ENCODE assay signal across 1 cellular context in the genomic region with DNA sequence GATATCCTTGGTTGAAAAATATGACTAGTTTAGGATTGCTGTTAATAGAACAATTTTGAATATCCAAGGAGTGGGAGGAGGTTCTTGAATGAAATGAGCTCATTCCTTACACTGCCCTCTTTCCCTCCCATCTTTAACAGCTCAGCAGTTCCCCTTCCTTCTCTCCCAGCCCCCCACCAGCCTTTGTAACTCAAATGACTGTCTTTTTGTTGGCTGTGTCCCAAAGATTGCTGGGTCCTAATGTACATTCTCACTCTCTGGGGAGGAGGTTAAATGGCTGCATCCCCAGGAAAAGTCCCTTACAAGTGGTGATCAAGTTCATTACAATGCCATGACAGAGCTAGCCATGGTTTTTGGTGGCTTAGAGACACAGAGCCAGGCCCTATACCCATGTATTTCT.
TF ChIP-seq lines count a peak whose summit lies in the region.

No MANE protein-coding gene starts in this region.

TF ChIP-seq in GM23338, 12 proteins besides CTCF, POLR2A, EP300 and RAD21:
- TF ChIP-seq, protein P1, sequence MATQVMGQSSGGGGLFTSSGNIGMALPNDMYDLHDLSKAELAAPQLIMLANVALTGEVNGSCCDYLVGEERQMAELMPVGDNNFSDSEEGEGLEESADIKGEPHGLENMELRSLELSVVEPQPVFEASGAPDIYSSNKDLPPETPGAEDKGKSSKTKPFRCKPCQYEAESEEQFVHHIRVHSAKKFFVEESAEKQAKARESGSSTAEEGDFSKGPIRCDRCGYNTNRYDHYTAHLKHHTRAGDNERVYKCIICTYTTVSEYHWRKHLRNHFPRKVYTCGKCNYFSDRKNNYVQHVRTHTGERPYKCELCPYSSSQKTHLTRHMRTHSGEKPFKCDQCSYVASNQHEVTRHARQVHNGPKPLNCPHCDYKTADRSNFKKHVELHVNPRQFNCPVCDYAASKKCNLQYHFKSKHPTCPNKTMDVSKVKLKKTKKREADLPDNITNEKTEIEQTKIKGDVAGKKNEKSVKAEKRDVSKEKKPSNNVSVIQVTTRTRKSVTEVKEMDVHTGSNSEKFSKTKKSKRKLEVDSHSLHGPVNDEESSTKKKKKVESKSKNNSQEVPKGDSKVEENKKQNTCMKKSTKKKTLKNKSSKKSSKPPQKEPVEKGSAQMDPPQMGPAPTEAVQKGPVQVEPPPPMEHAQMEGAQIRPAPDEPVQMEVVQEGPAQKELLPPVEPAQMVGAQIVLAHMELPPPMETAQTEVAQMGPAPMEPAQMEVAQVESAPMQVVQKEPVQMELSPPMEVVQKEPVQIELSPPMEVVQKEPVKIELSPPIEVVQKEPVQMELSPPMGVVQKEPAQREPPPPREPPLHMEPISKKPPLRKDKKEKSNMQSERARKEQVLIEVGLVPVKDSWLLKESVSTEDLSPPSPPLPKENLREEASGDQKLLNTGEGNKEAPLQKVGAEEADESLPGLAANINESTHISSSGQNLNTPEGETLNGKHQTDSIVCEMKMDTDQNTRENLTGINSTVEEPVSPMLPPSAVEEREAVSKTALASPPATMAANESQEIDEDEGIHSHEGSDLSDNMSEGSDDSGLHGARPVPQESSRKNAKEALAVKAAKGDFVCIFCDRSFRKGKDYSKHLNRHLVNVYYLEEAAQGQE (IDR thresholded peaks at IDR 0.05; ENCODE audit: unreplicated experiment): no peak
- TF ChIP-seq EZH2phosphoT487 (IDR thresholded peaks at IDR 0.05; ENCODE audit: unreplicated experiment) (no peak), JUNB (IDR thresholded peaks at IDR 0.05; ENCODE audit: unreplicated experiment) (no peak)
- TF ChIP-seq, protein P2, sequence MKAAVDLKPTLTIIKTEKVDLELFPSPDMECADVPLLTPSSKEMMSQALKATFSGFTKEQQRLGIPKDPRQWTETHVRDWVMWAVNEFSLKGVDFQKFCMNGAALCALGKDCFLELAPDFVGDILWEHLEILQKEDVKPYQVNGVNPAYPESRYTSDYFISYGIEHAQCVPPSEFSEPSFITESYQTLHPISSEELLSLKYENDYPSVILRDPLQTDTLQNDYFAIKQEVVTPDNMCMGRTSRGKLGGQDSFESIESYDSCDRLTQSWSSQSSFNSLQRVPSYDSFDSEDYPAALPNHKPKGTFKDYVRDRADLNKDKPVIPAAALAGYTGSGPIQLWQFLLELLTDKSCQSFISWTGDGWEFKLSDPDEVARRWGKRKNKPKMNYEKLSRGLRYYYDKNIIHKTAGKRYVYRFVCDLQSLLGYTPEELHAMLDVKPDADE (IDR thresholded peaks at IDR 0.05): no peak
